In genomic region chr13:26679411-26679810, GRCh38 we compare ENCODE assay signal across 14 cellular contexts.
DNase-seq lines count a peak whose midpoint lies in the region; ATAC-seq and TF ChIP-seq lines count a peak whose summit lies in the region.
"Had no signal": no experiment of that assay in that cellular context is flagged by ENCODE, and none has a peak within 500 bp of the region (broad histone marks: within the 10 kb centered on the region; RNA-seq: fewer than 3 reads in every experiment).

No MANE protein-coding gene starts in this region.

- peaks cover 4% of the 10 kb centered on the region for H3K4me1 ChIP-seq in fibroblast of lung (ENCODE audit: control insufficient read depth, extremely low read depth, insufficient read depth, low read length)

- peak overlapping the region; percentile 5 for H3K27ac Mint-ChIP-seq in progenitor cell of endocrine pancreas
- H3K27ac Mint-ChIP-seq: activated CD4-positive, alpha-beta memory T cell treated with anti-CD3 and anti-CD28 coated beads for 36 hours; CD8-positive, alpha-beta memory T cell had no signal

- H4K20me1 ChIP-seq in fibroblast of lung (ENCODE audit: control insufficient read depth, extremely low read depth, insufficient read depth, low read length): no peaks in the 10 kb centered on the region

- H3K36me3 Mint-ChIP-seq in progenitor cell of endocrine pancreas (ENCODE audit: insufficient read depth): peaks cover 43% of the 10 kb centered on the region
- H3K36me3 Mint-ChIP-seq: activated CD4-positive, alpha-beta memory T cell treated with anti-CD3 and anti-CD28 coated beads for 36 hours; CD8-positive, alpha-beta memory T cell had no signal

- no peaks in the 10 kb centered on the region for H3K27me3 Mint-ChIP-seq in progenitor cell of endocrine pancreas

- H2AFZ ChIP-seq in fibroblast of lung (ENCODE audit: low read length): peak overlapping the region; percentile 61

- no peak overlapping the region for H3K4me3 ChIP-seq in fibroblast of lung (replicated peaks in 1 of 4; ENCODE audit: control extremely low read depth in 1 of 4, insufficient read depth in 1 of 4, low read depth in 3 of 4, low read length in 4 of 4)

- no peaks in the 10 kb centered on the region for H3K9me3 Mint-ChIP-seq in progenitor cell of endocrine pancreas (ENCODE audit: low read depth)
- H3K9me3 Mint-ChIP-seq: activated CD4-positive, alpha-beta memory T cell treated with anti-CD3 and anti-CD28 coated beads for 36 hours; CD8-positive, alpha-beta memory T cell had no signal

- CTCF ChIA-PET in GM10248 (lab: Yijun Ruan, JAX): interaction anchor here (0.8 kb wide), 1 partner anchor 19 kb away, joined by 4 read pairs; no protein-coding TSS in a partner anchor

- peak overlapping the region; percentile 77 for H3K27ac ChIP-seq in fibroblast of lung (ENCODE audit: insufficient read depth, low read length)

- DNase-seq in GM04504 (ENCODE audit: low read depth): peak; percentile 28
- peak; percentile 60 for DNase-seq in amniotic epithelial cell (ENCODE audit: low read depth)
- peak; percentile 23 to 61 for DNase-seq in fibroblast of lung (ENCODE audit: low read depth in 2 of 2)
- no peak for DNase-seq in progenitor cell of endocrine pancreas (ENCODE audit: low spot score, unreplicated experiment)
- DNase-seq in NCI-H2227 (lab: John Stamatoyannopoulos, UW; ENCODE audit: unreplicated experiment): no peak
- no peak for DNase-seq in GM10248 (ENCODE audit: extremely low spot score)
- no peak for DNase-seq in AML-193 (lab: John Stamatoyannopoulos, UW)
- DNase-seq: activated CD4-positive, alpha-beta memory T cell treated with anti-CD3 and anti-CD28 coated beads for 36 hours; activated gamma-delta T cell treated with Interleukin-2 at 50 U/mL for 16 hours; CD8-positive, alpha-beta memory T cell; NCI-H226; T1000 had no signal

- H3K9ac ChIP-seq in fibroblast of lung (ENCODE audit: insufficient read depth, low read length): no peak overlapping the region

- no peak for ATAC-seq in HG03175 (IDR thresholded peaks at IDR 0.05; ENCODE audit: unreplicated experiment)
- ATAC-seq: Panc1 had no signal

- no peaks in the 10 kb centered on the region for H3K9me3 ChIP-seq in fibroblast of lung (ENCODE audit: control insufficient read depth, insufficient read depth, low read depth, low read length)

- H3K36me3 ChIP-seq in fibroblast of lung (ENCODE audit: control insufficient read depth, insufficient read depth, low read length): peaks cover 9% of the 10 kb centered on the region

- POLR2A ChIA-PET in GM10248 (lab: Yijun Ruan, JAX): no interaction called here

- no peaks in the 10 kb centered on the region for H3K79me2 ChIP-seq in fibroblast of lung (ENCODE audit: control insufficient read depth, insufficient read depth, low read length)

- peaks cover 2% of the 10 kb centered on the region for H3K4me1 Mint-ChIP-seq in progenitor cell of endocrine pancreas (ENCODE audit: low read depth)
- H3K4me1 Mint-ChIP-seq: CD8-positive, alpha-beta memory T cell had no signal

- H3K27me3 ChIP-seq in fibroblast of lung (ENCODE audit: control insufficient read depth, insufficient read depth, low read length): no peaks in the 10 kb centered on the region

- TF ChIP-seq CTCF in fibroblast of lung (conservative IDR thresholded peaks at IDR 0.05 in 1 of 2, IDR thresholded peaks at IDR 0.05 in 1 of 2; ENCODE audit: low read depth in 1 of 2, low read length in 2 of 2): no peak
- TF ChIP-seq CTCF in progenitor cell of endocrine pancreas (IDR thresholded peaks at IDR 0.05; ENCODE audit: unreplicated experiment): no peak
- TF ChIP-seq CTCF in GM10248 (IDR thresholded peaks at IDR 0.05; ENCODE audit: control extremely low read depth, extremely low read depth, low read depth, missing control alignments): no peak

- H3K4me3 Mint-ChIP-seq in progenitor cell of endocrine pancreas (ENCODE audit: low read depth): no peak overlapping the region
- H3K4me3 Mint-ChIP-seq: activated CD4-positive, alpha-beta memory T cell treated with anti-CD3 and anti-CD28 coated beads for 36 hours; CD8-positive, alpha-beta memory T cell had no signal

- no peak overlapping the region for H3K4me2 ChIP-seq in fibroblast of lung (ENCODE audit: extremely low read depth, insufficient read depth, low read length)

Comparison
In these comparisons a context has a peak if more than half of its experiments do, and no peak if none do; other contexts are left out.
1. DNase-seq: peak in GM04504 (single experiment), amniotic epithelial cell (single experiment) and fibroblast of lung (2 of 2); none in progenitor cell of endocrine pancreas (single experiment), NCI-H2227 (single experiment), GM10248 (single experiment) and AML-193 (0 of 2).